ENCODE assay signal across 11 cellular contexts in the genomic region with DNA sequence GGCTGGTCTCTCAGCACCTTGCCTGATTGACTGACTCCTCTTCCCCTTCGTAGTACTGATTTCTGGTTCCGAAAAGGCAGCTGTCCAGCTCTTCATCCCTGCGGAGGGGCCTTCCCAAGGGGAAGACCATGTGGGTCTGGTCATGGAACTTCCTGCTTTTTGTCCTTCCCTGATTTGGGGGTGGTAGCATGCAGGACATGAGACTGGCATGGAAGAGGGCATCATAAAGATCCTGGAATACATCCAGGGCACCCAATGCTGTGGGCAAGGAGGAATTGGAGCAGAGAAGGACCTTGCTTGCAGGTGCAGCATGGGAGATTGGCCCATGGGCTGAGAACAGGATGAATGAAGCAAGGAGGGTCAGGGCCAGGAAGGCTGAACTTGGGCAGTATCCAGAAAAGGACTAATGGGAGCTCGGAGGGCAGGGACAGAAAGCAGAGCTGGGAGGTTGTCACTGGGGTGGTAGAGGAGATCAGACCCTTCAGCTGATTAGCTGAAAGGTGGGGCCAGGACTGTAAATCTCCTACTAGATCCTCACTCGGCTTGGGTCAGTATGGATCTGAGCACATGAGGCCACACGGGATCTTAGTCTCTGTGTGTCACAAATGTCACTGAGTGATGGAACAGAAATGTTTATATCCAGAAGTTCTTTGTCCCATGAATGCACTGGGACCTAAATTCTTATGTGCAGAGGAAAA. TPM values are rescaled to one million over a fixed set of nuclear protein-coding genes. Genes with fewer than 3 reads are reported as not detected.
DNase-seq lines count a peak whose midpoint lies in the region; ATAC-seq and TF ChIP-seq lines count a peak whose summit lies in the region.
"Had no signal": no experiment of that assay in that cellular context is flagged by ENCODE, and none has a peak within 500 bp of the region (broad histone marks: within the 10 kb centered on the region; RNA-seq: fewer than 3 reads in every experiment).

No MANE protein-coding gene starts in this region.

- H3K9me2 ChIP-seq in HCT116 (ENCODE audit: insufficient read depth): no peaks in the 10 kb centered on the region

- peak overlapping the region; percentile 96 for H3K4me2 ChIP-seq in HCT116 (ENCODE audit: low read length)
- H3K4me2 ChIP-seq in smooth muscle cell: peak overlapping the region; percentile 98

- no peaks in the 10 kb centered on the region for H3K36me3 Mint-ChIP-seq in activated naive CD4-positive, alpha-beta T cell treated with anti-CD3 and anti-CD28 coated beads, Interleukin-2, amount 50 U/mL, for 72 hours
- no peaks in the 10 kb centered on the region for H3K36me3 Mint-ChIP-seq in stimulated activated naive B cell treated with anti-CD40 and anti-IgM and Interleukin-4, amounts not matched to agents 10 μg/mL and 1 μg/mL and 100 μg/mL, for 72 hours

- no peak overlapping the region for H3K4me3 Mint-ChIP-seq in stimulated activated naive B cell treated with anti-CD40 and anti-IgM and Interleukin-4, amounts not matched to agents 10 μg/mL and 1 μg/mL and 100 μg/mL, for 72 hours

- H3K9me3 Mint-ChIP-seq in activated naive CD4-positive, alpha-beta T cell treated with anti-CD3 and anti-CD28 coated beads, Interleukin-2, amount 50 U/mL, for 72 hours: no peaks in the 10 kb centered on the region
- H3K9me3 Mint-ChIP-seq in stimulated activated naive B cell treated with anti-CD40 and anti-IgM and Interleukin-4, amounts not matched to agents 10 μg/mL and 1 μg/mL and 100 μg/mL, for 72 hours: no peaks in the 10 kb centered on the region

- no peak for TF ChIP-seq RAD21 in HCT116 (IDR thresholded peaks at IDR 0.05; ENCODE audit: low read depth)

- H3K4me3 ChIP-seq in HCT116 (replicated peaks in 1 of 2; ENCODE audit: low read depth in 1 of 2, low read length in 2 of 2): no peak overlapping the region
- H3K4me3 ChIP-seq in breast epithelium: no peak overlapping the region
- no peak overlapping the region for H3K4me3 ChIP-seq in left lung
- H3K4me3 ChIP-seq in smooth muscle cell: no peak overlapping the region
- H3K4me3 ChIP-seq in HAP-1: no peak overlapping the region
- H3K4me3 ChIP-seq: hepatocyte had no signal

- H3K4me1 Mint-ChIP-seq in stimulated activated naive B cell treated with anti-CD40 and anti-IgM and Interleukin-4, amounts not matched to agents 10 μg/mL and 1 μg/mL and 100 μg/mL, for 72 hours: peaks cover 6 to 23% of the 10 kb centered on the region in 2 donors

- ATAC-seq in HCT116: no peak
- ATAC-seq in left lung: no peak
- no peak for ATAC-seq in activated naive CD4-positive, alpha-beta T cell treated with anti-CD3 and anti-CD28 coated beads, Interleukin-2, amount 50 U/mL, for 72 hours
- ATAC-seq in stimulated activated naive B cell treated with anti-CD40 and anti-IgM and Interleukin-4, amounts not matched to agents 10 μg/mL and 1 μg/mL and 100 μg/mL, for 72 hours (replicated peaks): no peak

- TF ChIP-seq POLR2A in HCT116 (IDR thresholded peaks at IDR 0.05; ENCODE audit: borderline replicate concordance, extremely low read depth, insufficient read depth, insufficient read length) (no peak), breast epithelium (IDR thresholded peaks at IDR 0.05) (no peak)

- H3K36me3 ChIP-seq in HCT116 (ENCODE audit: control insufficient read depth in 1 of 2, insufficient read depth in 2 of 2, low read length in 2 of 2) (no peaks in the 10 kb centered on the region), breast epithelium (no peaks in the 10 kb centered on the region), left lung (no peaks in the 10 kb centered on the region), smooth muscle cell (ENCODE audit: low read depth) (no peaks in the 10 kb centered on the region), HAP-1 (replicated peaks) (no peaks in the 10 kb centered on the region)

- H3K27me3 ChIP-seq in HCT116 (ENCODE audit: insufficient read depth, low read length): no peaks in the 10 kb centered on the region
- no peaks in the 10 kb centered on the region for H3K27me3 ChIP-seq in breast epithelium
- H3K27me3 ChIP-seq in left lung: peaks cover 0 to 35% of the 10 kb centered on the region in 2 donors
- no peaks in the 10 kb centered on the region for H3K27me3 ChIP-seq in smooth muscle cell (ENCODE audit: low read depth)
- H3K27me3 ChIP-seq in HAP-1 (ENCODE audit: low read depth): no peaks in the 10 kb centered on the region
- H3K27me3 ChIP-seq: hepatocyte had no signal

- RAD21 ChIA-PET in HCT116 (lab: Charles Lee; ENCODE audit: low non-redundant PET in 1 of 2, low total read pairs in 2 of 2, uncharacterized antibody in 2 of 2, unreplicated experiment in 2 of 2): interaction anchor here (0.8 to 1.4 kb wide), 3 partner anchors 13 to 159 kb away, joined by 3 to 4 read pairs (median 3); no protein-coding TSS in a partner anchor

- in situ Hi-C loops in HAP-1 (cut with MboI; ENCODE audit: low sequenced_read_pairs): no loop called here

- DNase-seq in HCT116 (ENCODE audit: low read depth, low spot score) (no peak), breast epithelium (ENCODE audit: low spot score in 2 of 2) (peak in 1 of 2 donors; percentile 18), left lung (peak in 1 of 2 donors; percentile 14), smooth muscle cell (lab: John Stamatoyannopoulos, UW; ENCODE audit: unreplicated experiment) (no peak), dedifferentiated amniotic fluid mesenchymal stem cell (ENCODE audit: extremely low spot score) (no peak), HAP-1 (ENCODE audit: low spot score in 2 of 2) (no peak)
- DNase-seq in activated naive CD4-positive, alpha-beta T cell treated with anti-CD3 and anti-CD28 coated beads, Interleukin-2, amount 50 U/mL, for 72 hours (ENCODE audit: low spot score in 2 of 2): no peak
- no peak for DNase-seq in stimulated activated naive B cell treated with anti-CD40 and anti-IgM and Interleukin-4, amounts not matched to agents 10 μg/mL and 1 μg/mL and 100 μg/mL, for 72 hours
- DNase-seq: NCI-H446, SW 1271 had no signal

- intact Hi-C loops in HCT116 (cut with micrococcal nuclease) (no loop called here), breast epithelium (cut with DNase I; ENCODE audit: low total_unique reads) (loop anchor here (5.0 kb wide), 1 partner anchor 158 kb away; no protein-coding TSS in a partner anchor), left lung (cut with DNase I) (loop anchor here in 1 of 2 donors (5.0 kb wide), 1 partner anchor 58 kb away; a partner anchor contains a TSS)

- peaks cover 26 to 51% of the 10 kb centered on the region in 2 donors for H3K27me3 Mint-ChIP-seq in stimulated activated naive B cell treated with anti-CD40 and anti-IgM and Interleukin-4, amounts not matched to agents 10 μg/mL and 1 μg/mL and 100 μg/mL, for 72 hours

- CTCF ChIA-PET in HCT116 (lab: Charles Lee): interaction anchor here (1.1 to 2.7 kb wide), 4 partner anchors 63 to 162 kb away, joined by 3 to 11 read pairs (median 4); no protein-coding TSS in a partner anchor

- TF ChIP-seq CTCF in HCT116 (IDR thresholded peaks at IDR 0.05 in 2 of 3, conservative IDR thresholded peaks at IDR 0.05 in 1 of 3; ENCODE audit: borderline replicate concordance in 1 of 3, insufficient read depth in 1 of 3, low read depth in 2 of 3, low read length in 2 of 3) (no peak), breast epithelium (IDR thresholded peaks at IDR 0.05) (no peak), left lung (IDR thresholded peaks at IDR 0.05) (no peak), smooth muscle cell (IDR thresholded peaks at IDR 0.05; ENCODE audit: borderline replicate concordance, insufficient read depth, poor library complexity, severe bottlenecking) (no peak)

- peaks cover 54 to 69% of the 10 kb centered on the region in 2 experiments for H3K4me1 ChIP-seq in HCT116 (ENCODE audit: control insufficient read depth in 1 of 2, insufficient read depth in 2 of 2, low read length in 2 of 2)
- H3K4me1 ChIP-seq in breast epithelium: peaks cover 3 to 17% of the 10 kb centered on the region in 2 donors
- H3K4me1 ChIP-seq in left lung: peaks cover 33 to 39% of the 10 kb centered on the region in 2 donors
- peaks cover 21% of the 10 kb centered on the region for H3K4me1 ChIP-seq in smooth muscle cell (ENCODE audit: low read depth)
- peaks cover 4% of the 10 kb centered on the region; the same call in 1 of the 2 replicates for H3K4me1 ChIP-seq in HAP-1

- H3K27ac Mint-ChIP-seq in activated naive CD4-positive, alpha-beta T cell treated with anti-CD3 and anti-CD28 coated beads, Interleukin-2, amount 50 U/mL, for 72 hours: no peak overlapping the region
- no peak overlapping the region for H3K27ac Mint-ChIP-seq in stimulated activated naive B cell treated with anti-CD40 and anti-IgM and Interleukin-4, amounts not matched to agents 10 μg/mL and 1 μg/mL and 100 μg/mL, for 72 hours

- peak overlapping the region; percentile 84 for H3K9ac ChIP-seq in HCT116 (ENCODE audit: low read length)
- no peak overlapping the region for H3K9ac ChIP-seq in smooth muscle cell (ENCODE audit: low read depth)

- peaks cover 38% of the 10 kb centered on the region for H3F3A ChIP-seq in smooth muscle cell (ENCODE audit: low read depth)

- H3K27ac ChIP-seq in HCT116 (ENCODE audit: low read depth, low read length) (peak overlapping the region; percentile 48), breast epithelium (peak overlapping the region; percentile 88 to 94), left lung (peak overlapping the region; percentile 81 to 85), smooth muscle cell (ENCODE audit: low read depth) (peak overlapping the region; percentile 53)

- POLR2A ChIA-PET in HCT116 (lab: Charles Lee): interaction anchor here (0.6 to 2.2 kb wide), 2 partner anchors 10 to 59 kb away, joined by 4 to 9 read pairs; a partner anchor contains a TSS

- no peaks in the 10 kb centered on the region for H4K20me1 ChIP-seq in HCT116 (ENCODE audit: insufficient read depth)
- H4K20me1 ChIP-seq in smooth muscle cell (ENCODE audit: low read depth): no peaks in the 10 kb centered on the region

- H2AFZ ChIP-seq in HCT116 (ENCODE audit: low read depth, low read length, poor library complexity, severe bottlenecking) (no peak overlapping the region), smooth muscle cell (ENCODE audit: low read depth) (no peak overlapping the region)
- H2AFZ ChIP-seq: hepatocyte had no signal

- BruUV-seq in HCT116 (replicated peaks; lab: Mats Ljungman, UMichigan): no TSS peak

- no peaks in the 10 kb centered on the region for H3K79me2 ChIP-seq in HCT116 (ENCODE audit: insufficient read depth, low read length)
- H3K79me2 ChIP-seq in smooth muscle cell (ENCODE audit: low read depth): no peaks in the 10 kb centered on the region
- H3K79me2 ChIP-seq: hepatocyte had no signal

- H3K9me3 ChIP-seq in HCT116 (ENCODE audit: control insufficient read depth in 1 of 2, insufficient read depth in 1 of 2, low read depth in 1 of 2, low read length in 2 of 2) (no peaks in the 10 kb centered on the region), breast epithelium (no peaks in the 10 kb centered on the region), left lung (no peaks in the 10 kb centered on the region), smooth muscle cell (replicated peaks; ENCODE audit: low read depth) (no peaks in the 10 kb centered on the region), HAP-1 (no peaks in the 10 kb centered on the region)

- WGBS in smooth muscle cell (ENCODE audit: low lambda C conversion rate): 81% methylated on average over 6 of the region's 6 CpGs

RNA-seq across cellular contexts. Expression of a gene that starts 59.5 kb away (rescaled TPM):
- total RNA-seq in HCT116 (2021; ENCODE audit: unreplicated experiment) (54.0 TPM), breast epithelium (100 to 1,000 TPM in 1 of 3 donors, 10 to 100 TPM in 2; 78.3 to 281 (median 83.2) TPM), left lung (100 to 1,000 TPM in 1 of 2 donors, 10 to 100 TPM in 1; 69.2 to 106 TPM), smooth muscle cell (103 and 114 TPM in 2 replicates)
- 17.8 and 19.7 TPM in 2 replicates for polyA plus RNA-seq in HCT116 (2012)
- 92.1 and 109 TPM in 2 replicates for polyA plus RNA-seq in smooth muscle cell
- total RNA-seq in activated naive CD4-positive, alpha-beta T cell treated with anti-CD3 and anti-CD28 coated beads, Interleukin-2, amount 50 U/mL, for 72 hours: under 1 TPM in 1 of 2 donors, not detected in 1; 0.64 TPM

Comparison
In these comparisons a context has a peak if more than half of its experiments do, and no peak if none do; other contexts are left out.
1. RNA of a gene that starts 59.5 kb away (total RNA-seq): 103 to 114 TPM in smooth muscle cell, 69.2 to 106 TPM in left lung, 78.3 to 281 TPM in breast epithelium and 54.0 TPM in HCT116 (single experiment); 0.64 TPM in activated naive CD4-positive, alpha-beta T cell treated with anti-CD3 and anti-CD28 coated beads, Interleukin-2, amount 50 U/mL, for 72 hours; every median in the first group is over 10 times any median in the second.
2. Peak in every context shown above with its lines, with median percentiles within 50 percentile points of each other: H3K27ac ChIP-seq.